ENCODE assay signal across 1 cellular context in the genomic region with DNA sequence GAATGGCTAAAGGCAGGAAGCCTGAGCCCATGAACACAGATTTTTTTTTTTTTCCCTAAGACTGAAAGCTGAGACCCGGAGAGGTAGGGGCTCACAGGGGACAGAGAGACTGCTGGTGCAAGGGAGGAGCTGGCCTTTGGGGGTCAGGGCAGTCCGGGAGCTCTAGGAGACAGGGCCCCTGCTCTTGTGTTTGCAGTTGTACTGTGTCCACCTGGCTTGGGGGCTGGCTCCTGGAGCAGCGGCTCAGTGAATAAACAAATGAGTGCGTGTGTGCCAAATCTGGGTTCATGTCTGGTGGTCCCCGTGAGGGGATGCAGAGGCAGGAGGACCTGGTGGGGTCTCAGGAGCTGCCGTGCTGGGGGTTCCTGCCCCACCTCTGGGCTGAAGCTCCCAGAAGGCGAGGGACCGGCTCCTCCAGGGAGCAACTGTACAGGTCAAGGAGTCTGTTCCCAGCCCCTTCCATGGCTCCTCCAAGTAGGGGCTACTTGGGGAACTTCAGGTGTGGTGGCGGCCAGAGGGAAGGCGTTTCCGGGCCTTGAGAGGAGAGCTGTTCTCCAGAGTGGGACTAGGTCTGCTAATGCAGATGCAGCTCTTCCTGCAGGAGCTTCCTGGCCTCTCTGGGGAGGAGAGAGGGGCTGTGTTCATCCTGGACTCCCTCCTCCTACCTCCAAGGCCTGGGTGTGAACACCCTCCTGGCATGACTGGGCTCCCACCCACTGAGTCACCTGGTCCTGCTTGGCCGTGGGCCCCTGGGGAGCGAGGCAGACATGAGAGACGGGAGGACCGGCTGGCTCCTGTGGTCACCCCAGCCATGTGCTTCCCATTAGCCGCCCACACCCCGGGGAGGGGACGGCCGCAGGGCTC.
TF ChIP-seq lines count a peak whose summit lies in the region.

No MANE protein-coding gene starts in this region.

TF ChIP-seq in HepG2, 621 proteins besides CTCF, POLR2A, EP300 and RAD21 (continued from another document and continues in another):
- TF ChIP-seq, protein P1, sequence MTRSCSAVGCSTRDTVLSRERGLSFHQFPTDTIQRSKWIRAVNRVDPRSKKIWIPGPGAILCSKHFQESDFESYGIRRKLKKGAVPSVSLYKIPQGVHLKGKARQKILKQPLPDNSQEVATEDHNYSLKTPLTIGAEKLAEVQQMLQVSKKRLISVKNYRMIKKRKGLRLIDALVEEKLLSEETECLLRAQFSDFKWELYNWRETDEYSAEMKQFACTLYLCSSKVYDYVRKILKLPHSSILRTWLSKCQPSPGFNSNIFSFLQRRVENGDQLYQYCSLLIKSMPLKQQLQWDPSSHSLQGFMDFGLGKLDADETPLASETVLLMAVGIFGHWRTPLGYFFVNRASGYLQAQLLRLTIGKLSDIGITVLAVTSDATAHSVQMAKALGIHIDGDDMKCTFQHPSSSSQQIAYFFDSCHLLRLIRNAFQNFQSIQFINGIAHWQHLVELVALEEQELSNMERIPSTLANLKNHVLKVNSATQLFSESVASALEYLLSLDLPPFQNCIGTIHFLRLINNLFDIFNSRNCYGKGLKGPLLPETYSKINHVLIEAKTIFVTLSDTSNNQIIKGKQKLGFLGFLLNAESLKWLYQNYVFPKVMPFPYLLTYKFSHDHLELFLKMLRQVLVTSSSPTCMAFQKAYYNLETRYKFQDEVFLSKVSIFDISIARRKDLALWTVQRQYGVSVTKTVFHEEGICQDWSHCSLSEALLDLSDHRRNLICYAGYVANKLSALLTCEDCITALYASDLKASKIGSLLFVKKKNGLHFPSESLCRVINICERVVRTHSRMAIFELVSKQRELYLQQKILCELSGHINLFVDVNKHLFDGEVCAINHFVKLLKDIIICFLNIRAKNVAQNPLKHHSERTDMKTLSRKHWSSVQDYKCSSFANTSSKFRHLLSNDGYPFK (CRISPR knock-in tag; IDR thresholded peaks at IDR 0.05; ENCODE audit: borderline replicate concordance) = peak; percentile 55; the same call in 1 of the 2 replicates
- TF ChIP-seq, protein P2, sequence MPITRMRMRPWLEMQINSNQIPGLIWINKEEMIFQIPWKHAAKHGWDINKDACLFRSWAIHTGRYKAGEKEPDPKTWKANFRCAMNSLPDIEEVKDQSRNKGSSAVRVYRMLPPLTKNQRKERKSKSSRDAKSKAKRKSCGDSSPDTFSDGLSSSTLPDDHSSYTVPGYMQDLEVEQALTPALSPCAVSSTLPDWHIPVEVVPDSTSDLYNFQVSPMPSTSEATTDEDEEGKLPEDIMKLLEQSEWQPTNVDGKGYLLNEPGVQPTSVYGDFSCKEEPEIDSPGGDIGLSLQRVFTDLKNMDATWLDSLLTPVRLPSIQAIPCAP (CRISPR knock-in tag; IDR thresholded peaks at IDR 0.05; ENCODE audit: low read depth) = no peak
- TF ChIP-seq ZFP41 (CRISPR knock-in tag; IDR thresholded peaks at IDR 0.05; ENCODE audit: borderline replicate concordance) (0 out of 2 replicates have a peak, but pooled peaks have one; percentile 64), RBFOX2 (IDR thresholded peaks at IDR 0.05; ENCODE audit: low read depth, low read length) (peak; percentile 90), ZNF326 (CRISPR knock-in tag; IDR thresholded peaks at IDR 0.05; ENCODE audit: borderline replicate concordance) (no peak; the same call in 1 of the 2 replicates), YEATS2 (CRISPR knock-in tag; IDR thresholded peaks at IDR 0.05; ENCODE audit: borderline replicate concordance) (0 out of 2 replicates have a peak, but pooled peaks have one; percentile 22), NR2F2 (IDR thresholded peaks at IDR 0.05; ENCODE audit: borderline replicate concordance, low read depth) (peak; percentile 71; the same call in 1 of the 2 replicates), ZNF263 (CRISPR knock-in tag; IDR thresholded peaks at IDR 0.05) (peak; percentile 66), ZNF235 (CRISPR knock-in tag; IDR thresholded peaks at IDR 0.05; ENCODE audit: borderline replicate concordance) (no peak), GZF1 (CRISPR knock-in tag; IDR thresholded peaks at IDR 0.05) (no peak), SOX13 (IDR thresholded peaks at IDR 0.05) (no peak), SOX13 (CRISPR knock-in tag; conservative IDR thresholded peaks at IDR 0.05 in 1 of 2, IDR thresholded peaks at IDR 0.05 in 1 of 2) (peak in 1 of 2 experiments; percentile 67; a peak in 2 of 4 replicates), TSC22D2 (CRISPR knock-in tag; IDR thresholded peaks at IDR 0.05; ENCODE audit: borderline replicate concordance) (0 out of 2 replicates have a peak, but pooled peaks have one; percentile 23), NCOA2 (CRISPR knock-in tag; IDR thresholded peaks at IDR 0.05) (peak; percentile 74), ZNF101 (CRISPR knock-in tag; IDR thresholded peaks at IDR 0.05; ENCODE audit: borderline replicate concordance, low read depth) (no peak), ZNF292 (CRISPR knock-in tag; IDR thresholded peaks at IDR 0.05; ENCODE audit: borderline replicate concordance, low read depth) (peak; percentile 87), PHF8 (CRISPR knock-in tag; IDR thresholded peaks at IDR 0.05) (peak; percentile 49; the same call in 1 of the 2 replicates), SRSF9 (IDR thresholded peaks at IDR 0.05; ENCODE audit: borderline replicate concordance, insufficient read depth, low read depth, low read length, poor library complexity, severe bottlenecking) (no peak), SMARCE1 (IDR thresholded peaks at IDR 0.05; ENCODE audit: borderline replicate concordance) (no peak), ARNT (IDR thresholded peaks at IDR 0.05) (no peak), ZNF17 (CRISPR knock-in tag; IDR thresholded peaks at IDR 0.05) (no peak), PAX8 (CRISPR knock-in tag; IDR thresholded peaks at IDR 0.05; ENCODE audit: borderline replicate concordance) (no peak; the same call in 1 of the 2 replicates), ZSCAN12 (CRISPR knock-in tag; IDR thresholded peaks at IDR 0.05) (no peak), RORA (CRISPR knock-in tag; IDR thresholded peaks at IDR 0.05) (0 out of 2 replicates have a peak, but pooled peaks have one; percentile 68), ETV5 (CRISPR knock-in tag; IDR thresholded peaks at IDR 0.05; ENCODE audit: borderline replicate concordance) (peak; percentile 49), ZNF772 (CRISPR knock-in tag; IDR thresholded peaks at IDR 0.05) (peak; percentile 85; the same call in 1 of the 2 replicates), ZNF572 (CRISPR knock-in tag; IDR thresholded peaks at IDR 0.05) (0 out of 2 replicates have a peak, but pooled peaks have one; percentile 61), CC2D1A (CRISPR knock-in tag; IDR thresholded peaks at IDR 0.05) (no peak), REPIN1 (CRISPR knock-in tag; IDR thresholded peaks at IDR 0.05; ENCODE audit: borderline replicate concordance, low read depth) (peak; percentile 74; the same call in 1 of the 2 replicates), ZNF660 (CRISPR knock-in tag; IDR thresholded peaks at IDR 0.05; ENCODE audit: borderline replicate concordance, low read depth) (no peak), GTF3A (CRISPR knock-in tag; conservative IDR thresholded peaks at IDR 0.05) (no peak), NCOR1 (IDR thresholded peaks at IDR 0.05; ENCODE audit: borderline replicate concordance, low read length) (no peak), SRSF4 (IDR thresholded peaks at IDR 0.05; ENCODE audit: low read depth, low read length, poor library complexity, severe bottlenecking) (no peak), ZNF878 (CRISPR knock-in tag; IDR thresholded peaks at IDR 0.05) (peak; percentile 61; the same call in 1 of the 2 replicates), ZNF775 (CRISPR knock-in tag; IDR thresholded peaks at IDR 0.05; ENCODE audit: borderline replicate concordance) (no peak), BRCA1 (CRISPR knock-in tag; IDR thresholded peaks at IDR 0.05) (no peak), NFKBIZ (CRISPR knock-in tag; IDR thresholded peaks at IDR 0.05) (no peak; the same call in 1 of the 2 replicates), NFE2L1 (CRISPR knock-in tag; IDR thresholded peaks at IDR 0.05; ENCODE audit: borderline replicate concordance) (no peak), FOXO1 (CRISPR knock-in tag; IDR thresholded peaks at IDR 0.05) (peak; percentile 76), SP1 (IDR thresholded peaks at IDR 0.05) (no peak), SP1 (CRISPR knock-in tag; IDR thresholded peaks at IDR 0.05) (0 out of 2 replicates have a peak, but pooled peaks have one; percentile 27)
- TF ChIP-seq, protein P3, sequence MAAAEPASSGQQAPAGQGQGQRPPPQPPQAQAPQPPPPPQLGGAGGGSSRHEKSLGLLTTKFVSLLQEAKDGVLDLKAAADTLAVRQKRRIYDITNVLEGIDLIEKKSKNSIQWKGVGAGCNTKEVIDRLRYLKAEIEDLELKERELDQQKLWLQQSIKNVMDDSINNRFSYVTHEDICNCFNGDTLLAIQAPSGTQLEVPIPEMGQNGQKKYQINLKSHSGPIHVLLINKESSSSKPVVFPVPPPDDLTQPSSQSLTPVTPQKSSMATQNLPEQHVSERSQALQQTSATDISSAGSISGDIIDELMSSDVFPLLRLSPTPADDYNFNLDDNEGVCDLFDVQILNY (CRISPR knock-in tag; conservative IDR thresholded peaks at IDR 0.05) = no peak
- TF ChIP-seq, protein P4, sequence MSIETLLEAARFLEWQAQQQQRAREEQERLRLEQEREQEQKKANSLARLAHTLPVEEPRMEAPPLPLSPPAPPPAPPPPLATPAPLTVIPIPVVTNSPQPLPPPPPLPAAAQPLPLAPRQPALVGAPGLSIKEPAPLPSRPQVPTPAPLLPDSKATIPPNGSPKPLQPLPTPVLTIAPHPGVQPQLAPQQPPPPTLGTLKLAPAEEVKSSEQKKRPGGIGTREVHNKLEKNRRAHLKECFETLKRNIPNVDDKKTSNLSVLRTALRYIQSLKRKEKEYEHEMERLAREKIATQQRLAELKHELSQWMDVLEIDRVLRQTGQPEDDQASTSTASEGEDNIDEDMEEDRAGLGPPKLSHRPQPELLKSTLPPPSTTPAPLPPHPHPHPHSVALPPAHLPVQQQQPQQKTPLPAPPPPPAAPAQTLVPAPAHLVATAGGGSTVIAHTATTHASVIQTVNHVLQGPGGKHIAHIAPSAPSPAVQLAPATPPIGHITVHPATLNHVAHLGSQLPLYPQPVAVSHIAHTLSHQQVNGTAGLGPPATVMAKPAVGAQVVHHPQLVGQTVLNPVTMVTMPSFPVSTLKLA (IDR thresholded peaks at IDR 0.05) = no peak; the same call in 1 of the 2 replicates
- TF ChIP-seq, protein P5, sequence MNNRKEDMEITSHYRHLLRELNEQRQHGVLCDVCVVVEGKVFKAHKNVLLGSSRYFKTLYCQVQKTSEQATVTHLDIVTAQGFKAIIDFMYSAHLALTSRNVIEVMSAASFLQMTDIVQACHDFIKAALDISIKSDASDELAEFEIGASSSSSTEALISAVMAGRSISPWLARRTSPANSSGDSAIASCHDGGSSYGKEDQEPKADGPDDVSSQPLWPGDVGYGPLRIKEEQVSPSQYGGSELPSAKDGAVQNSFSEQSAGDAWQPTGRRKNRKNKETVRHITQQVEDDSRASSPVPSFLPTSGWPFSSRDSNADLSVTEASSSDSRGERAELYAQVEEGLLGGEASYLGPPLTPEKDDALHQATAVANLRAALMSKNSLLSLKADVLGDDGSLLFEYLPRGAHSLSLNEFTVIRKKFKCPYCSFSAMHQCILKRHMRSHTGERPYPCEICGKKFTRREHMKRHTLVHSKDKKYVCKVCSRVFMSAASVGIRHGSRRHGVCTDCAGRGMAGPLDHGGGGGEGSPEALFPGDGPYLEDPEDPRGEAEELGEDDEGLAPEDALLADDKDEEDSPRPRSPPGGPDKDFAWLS (CRISPR knock-in tag; IDR thresholded peaks at IDR 0.05; ENCODE audit: borderline replicate concordance) = no peak
- TF ChIP-seq, protein P6, sequence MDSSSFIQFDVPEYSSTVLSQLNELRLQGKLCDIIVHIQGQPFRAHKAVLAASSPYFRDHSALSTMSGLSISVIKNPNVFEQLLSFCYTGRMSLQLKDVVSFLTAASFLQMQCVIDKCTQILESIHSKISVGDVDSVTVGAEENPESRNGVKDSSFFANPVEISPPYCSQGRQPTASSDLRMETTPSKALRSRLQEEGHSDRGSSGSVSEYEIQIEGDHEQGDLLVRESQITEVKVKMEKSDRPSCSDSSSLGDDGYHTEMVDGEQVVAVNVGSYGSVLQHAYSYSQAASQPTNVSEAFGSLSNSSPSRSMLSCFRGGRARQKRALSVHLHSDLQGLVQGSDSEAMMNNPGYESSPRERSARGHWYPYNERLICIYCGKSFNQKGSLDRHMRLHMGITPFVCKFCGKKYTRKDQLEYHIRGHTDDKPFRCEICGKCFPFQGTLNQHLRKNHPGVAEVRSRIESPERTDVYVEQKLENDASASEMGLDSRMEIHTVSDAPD (CRISPR knock-in tag; IDR thresholded peaks at IDR 0.05) = peak; percentile 75; the same call in 1 of the 2 replicates
- TF ChIP-seq, protein P7, sequence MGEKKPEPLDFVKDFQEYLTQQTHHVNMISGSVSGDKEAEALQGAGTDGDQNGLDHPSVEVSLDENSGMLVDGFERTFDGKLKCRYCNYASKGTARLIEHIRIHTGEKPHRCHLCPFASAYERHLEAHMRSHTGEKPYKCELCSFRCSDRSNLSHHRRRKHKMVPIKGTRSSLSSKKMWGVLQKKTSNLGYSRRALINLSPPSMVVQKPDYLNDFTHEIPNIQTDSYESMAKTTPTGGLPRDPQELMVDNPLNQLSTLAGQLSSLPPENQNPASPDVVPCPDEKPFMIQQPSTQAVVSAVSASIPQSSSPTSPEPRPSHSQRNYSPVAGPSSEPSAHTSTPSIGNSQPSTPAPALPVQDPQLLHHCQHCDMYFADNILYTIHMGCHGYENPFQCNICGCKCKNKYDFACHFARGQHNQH (CRISPR knock-in tag; IDR thresholded peaks at IDR 0.05) = peak; percentile 32; the same call in 1 of the 2 replicates
- TF ChIP-seq, protein P8, sequence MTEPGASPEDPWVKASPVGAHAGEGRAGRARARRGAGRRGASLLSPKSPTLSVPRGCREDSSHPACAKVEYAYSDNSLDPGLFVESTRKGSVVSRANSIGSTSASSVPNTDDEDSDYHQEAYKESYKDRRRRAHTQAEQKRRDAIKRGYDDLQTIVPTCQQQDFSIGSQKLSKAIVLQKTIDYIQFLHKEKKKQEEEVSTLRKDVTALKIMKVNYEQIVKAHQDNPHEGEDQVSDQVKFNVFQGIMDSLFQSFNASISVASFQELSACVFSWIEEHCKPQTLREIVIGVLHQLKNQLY (CRISPR knock-in tag; IDR thresholded peaks at IDR 0.05) = peak; percentile 63
- TF ChIP-seq, protein P9, sequence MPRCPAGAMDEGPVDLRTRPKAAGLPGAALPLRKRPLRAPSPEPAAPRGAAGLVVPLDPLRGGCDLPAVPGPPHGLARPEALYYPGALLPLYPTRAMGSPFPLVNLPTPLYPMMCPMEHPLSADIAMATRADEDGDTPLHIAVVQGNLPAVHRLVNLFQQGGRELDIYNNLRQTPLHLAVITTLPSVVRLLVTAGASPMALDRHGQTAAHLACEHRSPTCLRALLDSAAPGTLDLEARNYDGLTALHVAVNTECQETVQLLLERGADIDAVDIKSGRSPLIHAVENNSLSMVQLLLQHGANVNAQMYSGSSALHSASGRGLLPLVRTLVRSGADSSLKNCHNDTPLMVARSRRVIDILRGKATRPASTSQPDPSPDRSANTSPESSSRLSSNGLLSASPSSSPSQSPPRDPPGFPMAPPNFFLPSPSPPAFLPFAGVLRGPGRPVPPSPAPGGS (CRISPR knock-in tag; IDR thresholded peaks at IDR 0.05) = peak; percentile 39
